11 cellular contexts compared by ENCODE assay signal in genomic region chr4:2354127-2354526, GRCh38.
A peak's percentile ranks its signal among the peaks of the same experiment; 100 is the strongest.
DNase-seq lines count a peak whose midpoint lies in the region; ATAC-seq, FAIRE-seq and TF ChIP-seq lines count a peak whose summit lies in the region.
"Had no signal": no experiment of that assay in that cellular context is flagged by ENCODE, and none has a peak within 500 bp of the region (broad histone marks: within the 10 kb centered on the region; RNA-seq: fewer than 3 reads in every experiment).

No MANE protein-coding gene starts in this region.

- peak; percentile 66 for DNase-seq in activated CD4-positive, alpha-beta T cell treated with anti-CD3 and anti-CD28 coated beads, Interleukin-2, amount 10 ng/mL, durations not matched to agents 24 days and 14 days
- no peak for DNase-seq in activated CD4-positive, alpha-beta T cell treated with anti-CD3 and anti-CD28 coated beads for 48 hours
- DNase-seq in Jurkat, Clone E6-1 (ENCODE audit: low read depth, low spot score), result peak; percentile 18
- DNase-seq in neural progenitor cell (ENCODE audit: low spot score) (peak; percentile 59), ureter (ENCODE audit: low spot score) (no peak), GM12891 (ENCODE audit: insufficient read length, low spot score) (no peak)

- no peaks in the 10 kb centered on the region for H3K27me3 Mint-ChIP-seq in activated CD4-positive, alpha-beta T cell treated with anti-CD3 and anti-CD28 coated beads, Interleukin-2, amount 10 ng/mL, durations not matched to agents 24 days and 14 days
- H3K27me3 Mint-ChIP-seq in neural progenitor cell (ENCODE audit: insufficient read depth, low read depth), result peaks cover 3% of the 10 kb centered on the region
- H3K27me3 Mint-ChIP-seq: brain had no signal

- no peaks in the 10 kb centered on the region for H3K36me3 ChIP-seq in neural progenitor cell

- no peak overlapping the region for H3K4me3 Mint-ChIP-seq in activated CD4-positive, alpha-beta T cell treated with anti-CD3 and anti-CD28 coated beads, Interleukin-2, amount 10 ng/mL, durations not matched to agents 24 days and 14 days
- H3K4me3 Mint-ChIP-seq in neural progenitor cell, result no peak overlapping the region
- H3K4me3 Mint-ChIP-seq: brain had no signal

- intact Hi-C loops in activated CD4-positive, alpha-beta T cell treated with anti-CD3 and anti-CD28 coated beads, Interleukin-2, amount 10 ng/mL, durations not matched to agents 24 days and 14 days (cut with micrococcal nuclease), result no loop called here

- H3K36me3 Mint-ChIP-seq in activated CD4-positive, alpha-beta T cell treated with anti-CD3 and anti-CD28 coated beads, Interleukin-2, amount 10 ng/mL, durations not matched to agents 24 days and 14 days (ENCODE audit: low read depth), result no peaks in the 10 kb centered on the region
- no peaks in the 10 kb centered on the region for H3K36me3 Mint-ChIP-seq in neural progenitor cell
- H3K36me3 Mint-ChIP-seq: brain had no signal

- H2AFZ ChIP-seq in neural progenitor cell (replicated peaks), result no peak overlapping the region

- ATAC-seq in GM19463 (IDR thresholded peaks at IDR 0.05; ENCODE audit: unreplicated experiment), result no peak

- H3K9ac ChIP-seq in neural progenitor cell, result no peak overlapping the region

- H3F3A ChIP-seq in neural progenitor cell (ENCODE audit: low read depth), result no peaks in the 10 kb centered on the region

- H3K27me3 ChIP-seq in neural progenitor cell, result no peaks in the 10 kb centered on the region

- H3K4me1 ChIP-seq in neural progenitor cell, result peaks cover 6% of the 10 kb centered on the region
- H3K4me1 ChIP-seq: A549 had no signal

- H3K27ac ChIP-seq in cingulate gyrus (ENCODE audit: low read depth, low read length), result peak overlapping the region; percentile 54
- H3K27ac ChIP-seq in neural progenitor cell, result no peak overlapping the region
- H3K27ac ChIP-seq: A549 had no signal

- H3K4me2 ChIP-seq in neural progenitor cell, result no peak overlapping the region
- H3K4me2 ChIP-seq: A549 had no signal

- no peaks in the 10 kb centered on the region for H3K9me3 Mint-ChIP-seq in activated CD4-positive, alpha-beta T cell treated with anti-CD3 and anti-CD28 coated beads, Interleukin-2, amount 10 ng/mL, durations not matched to agents 24 days and 14 days
- no peaks in the 10 kb centered on the region for H3K9me3 Mint-ChIP-seq in neural progenitor cell

- no peak overlapping the region for H3K27ac Mint-ChIP-seq in activated CD4-positive, alpha-beta T cell treated with anti-CD3 and anti-CD28 coated beads, Interleukin-2, amount 10 ng/mL, durations not matched to agents 24 days and 14 days
- H3K27ac Mint-ChIP-seq in neural progenitor cell, result no peak overlapping the region

- TF ChIP-seq CTCF in neural progenitor cell (IDR thresholded peaks at IDR 0.05), result peak; percentile 52

- H3K79me2 ChIP-seq in neural progenitor cell (ENCODE audit: low read depth), result no peaks in the 10 kb centered on the region

- H3K9me3 ChIP-seq in neural progenitor cell (ENCODE audit: low read depth), result no peaks in the 10 kb centered on the region
- H3K9me3 ChIP-seq: A549 had no signal

- FAIRE-seq in GM12891 (lab: Jason Lieb, UNC), result no peak
- FAIRE-seq: A549, islet of Langerhans had no signal

- no peaks in the 10 kb centered on the region for H4K20me1 ChIP-seq in neural progenitor cell (ENCODE audit: low read depth)

- H3K4me1 Mint-ChIP-seq in activated CD4-positive, alpha-beta T cell treated with anti-CD3 and anti-CD28 coated beads, Interleukin-2, amount 10 ng/mL, durations not matched to agents 24 days and 14 days, result no peaks in the 10 kb centered on the region
- peaks cover 3% of the 10 kb centered on the region for H3K4me1 Mint-ChIP-seq in neural progenitor cell

- no peak overlapping the region for H3K4me3 ChIP-seq in Jurkat, Clone E6-1 (ENCODE audit: low read length)
- H3K4me3 ChIP-seq in neural progenitor cell, result no peak overlapping the region
- H3K4me3 ChIP-seq: A549 had no signal

- no peak for TF ChIP-seq POLR2A in GM12891 (IDR thresholded peaks at IDR 0.05; ENCODE audit: low read depth, low read length)

TF ChIP-seq in GM12891, 5 proteins besides CTCF, POLR2A, EP300 and RAD21:
- TF ChIP-seq TAF1 (IDR thresholded peaks at IDR 0.05; ENCODE audit: low read depth, low read length), result no peak

Comparison
In these comparisons a context has a peak if more than half of its experiments do, and no peak if none do; other contexts are left out.
1. DNase-seq: peak in activated CD4-positive, alpha-beta T cell treated with anti-CD3 and anti-CD28 coated beads, Interleukin-2, amount 10 ng/mL, durations not matched to agents 24 days and 14 days (single experiment), Jurkat, Clone E6-1 (single experiment) and neural progenitor cell (single experiment); none in activated CD4-positive, alpha-beta T cell treated with anti-CD3 and anti-CD28 coated beads for 48 hours (single experiment), ureter (single experiment) and GM12891 (single experiment).